26 cellular contexts compared by ENCODE assay signal in genomic region chr3:160747437-160747836, GRCh38.
"Had no signal": no experiment of that assay in that cellular context is flagged by ENCODE, and none has a peak within 500 bp of the region (broad histone marks: within the 10 kb centered on the region; RNA-seq: fewer than 3 reads in every experiment).

No MANE protein-coding gene starts in this region.

- H3K4me3 Mint-ChIP-seq: dendritic cell treated with granulocyte-macrophage colony-stimulating factor and Interleukin-4, amounts not matched to agents 40 ng/mL and 50 ng/mL, for 4 days; endodermal cell; immature natural killer cell; memory B cell; mesothelial cell of epicardium; natural killer cell; neural crest cell; stimulated activated memory B cell treated with anti-CD40 and anti-IgM and Interleukin-4, amounts not matched to agents 10 μg/mL and 1 μg/mL and 100 μg/mL, for 72 hours; stimulated activated naive CD8-positive, alpha-beta T cell treated with anti-CD3 and anti-CD28 coated beads, Interleukin-15, Interleukin-2, amounts not matched to agents 100 ng/mL and 50 ng/mL, for 24 hours had no signal

- H3K27me3 Mint-ChIP-seq: dendritic cell treated with granulocyte-macrophage colony-stimulating factor and Interleukin-4, amounts not matched to agents 40 ng/mL and 50 ng/mL, for 4 days; stimulated activated memory B cell treated with anti-CD40 and anti-IgM and Interleukin-4, amounts not matched to agents 10 μg/mL and 1 μg/mL and 100 μg/mL, for 72 hours had no signal

- H3K4me3 ChIP-seq: gastrocnemius medialis, left ventricle myocardium inferior, lower lobe of right lung, ovary, prostate gland, right lobe of liver, tibial nerve, upper lobe of right lung, vagina had no signal

- H3K9me3 ChIP-seq: gastrocnemius medialis, left ventricle myocardium inferior, lower lobe of right lung, ovary, prostate gland, right lobe of liver, tibial nerve, upper lobe of right lung, vagina had no signal

- H3K27ac ChIP-seq: gastrocnemius medialis, left ventricle myocardium inferior, lower lobe of right lung, ovary, prostate gland, right lobe of liver, tibial nerve, upper lobe of right lung, vagina had no signal

- H3K27me3 ChIP-seq: gastrocnemius medialis, ovary, right lobe of liver, tibial nerve, upper lobe of right lung, vagina had no signal

- H3K4me1 ChIP-seq: prostate gland had no signal

- H3K4me1 Mint-ChIP-seq: endodermal cell; memory B cell; neural crest cell; stimulated activated memory B cell treated with anti-CD40 and anti-IgM and Interleukin-4, amounts not matched to agents 10 μg/mL and 1 μg/mL and 100 μg/mL, for 72 hours had no signal

- FAIRE-seq: kidney had no signal

- ATAC-seq: esophagus mucosa; left cardiac atrium; lower lobe of right lung; natural killer cell; right lobe of liver; stimulated activated memory B cell treated with anti-CD40 and anti-IgM and Interleukin-4, amounts not matched to agents 10 μg/mL and 1 μg/mL and 100 μg/mL, for 72 hours; upper lobe of right lung had no signal

- H3K36me3 ChIP-seq: gastrocnemius medialis, left ventricle myocardium inferior, lower lobe of right lung, ovary, prostate gland, right lobe of liver, tibial nerve, upper lobe of right lung, vagina had no signal

- DNase-seq: endodermal cell; gastrocnemius medialis; glutamatergic neuron; immature natural killer cell; kidney; left cardiac atrium; left ventricle myocardium inferior; lower lobe of right lung; natural killer cell; ovary; retina; right lobe of liver; stimulated activated CD4-positive, alpha-beta T cell treated with anti-CD3 and anti-CD28 coated beads, Interleukin-15, amount 100 ng/mL, for 24 hours; stimulated activated CD4-positive, alpha-beta T cell treated with anti-CD3 and anti-CD28 coated beads, Interleukin-1b, Interleukin-23, amount 100 ng/mL, for 48 hours; stimulated activated CD4-positive, alpha-beta T cell treated with anti-CD3 and anti-CD28 coated beads, Interleukin-4, amount 100 ng/mL, for 24 hours; upper lobe of right lung had no signal

- H3K36me3 Mint-ChIP-seq: mesothelial cell of epicardium; natural killer cell; stimulated activated memory B cell treated with anti-CD40 and anti-IgM and Interleukin-4, amounts not matched to agents 10 μg/mL and 1 μg/mL and 100 μg/mL, for 72 hours had no signal

- H3K9me3 Mint-ChIP-seq: dendritic cell treated with granulocyte-macrophage colony-stimulating factor and Interleukin-4, amounts not matched to agents 40 ng/mL and 50 ng/mL, for 4 days; endodermal cell; immature natural killer cell; memory B cell; mesothelial cell of epicardium; natural killer cell; neural crest cell; stimulated activated memory B cell treated with anti-CD40 and anti-IgM and Interleukin-4, amounts not matched to agents 10 μg/mL and 1 μg/mL and 100 μg/mL, for 72 hours; stimulated activated naive CD8-positive, alpha-beta T cell treated with anti-CD3 and anti-CD28 coated beads, Interleukin-15, Interleukin-2, amounts not matched to agents 100 ng/mL and 50 ng/mL, for 24 hours had no signal
